ENCODE assay signal across 17 cellular contexts in the genomic region with DNA sequence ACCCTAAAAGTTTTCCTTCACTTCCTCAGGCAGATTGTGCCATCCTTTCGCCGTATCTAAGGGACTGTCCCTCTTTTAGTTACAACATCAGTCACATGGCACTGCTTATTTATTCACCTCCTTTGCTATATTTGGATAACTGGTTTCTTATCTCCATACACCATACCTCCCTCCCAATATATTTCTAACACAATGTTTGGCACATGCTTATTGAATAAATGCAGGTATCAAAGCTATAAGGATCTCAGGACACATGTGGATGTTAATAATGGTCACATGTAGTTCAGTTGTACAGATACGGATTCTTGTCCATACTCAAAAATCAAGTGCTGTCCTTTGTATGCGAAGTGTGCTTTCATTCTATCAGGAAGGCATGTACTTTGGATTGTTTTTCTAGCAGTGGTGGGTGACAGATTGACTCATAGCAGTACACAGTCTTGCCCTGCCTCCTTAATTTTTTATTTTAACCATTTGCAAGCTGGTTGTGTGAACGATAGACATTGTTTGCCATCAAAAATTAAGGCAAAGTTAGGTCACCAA.
DNase-seq lines count a peak whose midpoint lies in the region; ATAC-seq and TF ChIP-seq lines count a peak whose summit lies in the region.
"Had no signal": no experiment of that assay in that cellular context is flagged by ENCODE, and none has a peak within 500 bp of the region (broad histone marks: within the 10 kb centered on the region; RNA-seq: fewer than 3 reads in every experiment).

No MANE protein-coding gene starts in this region.

- no peaks in the 10 kb centered on the region for H3K27me3 Mint-ChIP-seq in activated CD4-positive, alpha-beta T cell treated with anti-CD3 and anti-CD28 coated beads for 36 hours
- H3K27me3 Mint-ChIP-seq in natural killer cell treated with Interleukin-12 subunit alpha and Interleukin-12 subunit beta and Interleukin-15 and Interleukin-18, amount 100 ng/mL, for 72 hours: no peaks in the 10 kb centered on the region
- H3K27me3 Mint-ChIP-seq: CD4-positive, CD25-positive, alpha-beta regulatory T cell had no signal

- CTCF ChIA-PET in activated CD4-positive, alpha-beta T cell treated with anti-CD3 and anti-CD28 coated beads for 36 hours (lab: Charles Lee): interaction anchor here (0.7 kb wide), 1 partner anchor 9 kb away, joined by 3 read pairs; no protein-coding TSS in a partner anchor

- no peak for TF ChIP-seq CTCF in lower lobe of right lung (IDR thresholded peaks at IDR 0.05)

- no peaks in the 10 kb centered on the region for H3K36me3 Mint-ChIP-seq in activated CD4-positive, alpha-beta T cell treated with anti-CD3 and anti-CD28 coated beads for 36 hours (ENCODE audit: low read depth)
- no peaks in the 10 kb centered on the region for H3K36me3 Mint-ChIP-seq in natural killer cell treated with Interleukin-12 subunit alpha and Interleukin-12 subunit beta and Interleukin-15 and Interleukin-18, amount 100 ng/mL, for 72 hours
- H3K36me3 Mint-ChIP-seq: CD4-positive, CD25-positive, alpha-beta regulatory T cell had no signal

- no peaks in the 10 kb centered on the region for H3K9me3 Mint-ChIP-seq in activated CD4-positive, alpha-beta T cell treated with anti-CD3 and anti-CD28 coated beads for 36 hours (ENCODE audit: low read depth)
- no peaks in the 10 kb centered on the region for H3K9me3 Mint-ChIP-seq in natural killer cell treated with Interleukin-12 subunit alpha and Interleukin-12 subunit beta and Interleukin-15 and Interleukin-18, amount 100 ng/mL, for 72 hours
- H3K9me3 Mint-ChIP-seq: CD4-positive, CD25-positive, alpha-beta regulatory T cell had no signal

- no peak overlapping the region for H3K4me3 Mint-ChIP-seq in activated CD4-positive, alpha-beta T cell treated with anti-CD3 and anti-CD28 coated beads for 36 hours
- H3K4me3 Mint-ChIP-seq in natural killer cell treated with Interleukin-12 subunit alpha and Interleukin-12 subunit beta and Interleukin-15 and Interleukin-18, amount 100 ng/mL, for 72 hours: no peak overlapping the region
- H3K4me3 Mint-ChIP-seq: CD4-positive, CD25-positive, alpha-beta regulatory T cell had no signal

- intact Hi-C loops in activated CD4-positive, alpha-beta T cell treated with anti-CD3 and anti-CD28 coated beads for 36 hours (cut with DNase I, micrococcal nuclease): loop anchor here in 1 of 2 experiments (10.0 kb wide), 1 partner anchor 794 kb away; no protein-coding TSS in a partner anchor
- intact Hi-C loops in lower lobe of right lung (cut with DNase I): no loop called here

- H3K36me3 ChIP-seq in lower lobe of right lung: no peaks in the 10 kb centered on the region
- H3K36me3 ChIP-seq: upper lobe of left lung had no signal

- H3K4me1 Mint-ChIP-seq in activated CD4-positive, alpha-beta T cell treated with anti-CD3 and anti-CD28 coated beads for 36 hours: peaks cover 44% of the 10 kb centered on the region
- H3K4me1 Mint-ChIP-seq in natural killer cell treated with Interleukin-12 subunit alpha and Interleukin-12 subunit beta and Interleukin-15 and Interleukin-18, amount 100 ng/mL, for 72 hours (ENCODE audit: low read depth in 2 of 2): peaks cover 11 to 23% of the 10 kb centered on the region in 2 donors

- no peak for ATAC-seq in activated CD4-positive, alpha-beta T cell treated with anti-CD3 and anti-CD28 coated beads for 36 hours
- ATAC-seq in lower lobe of right lung: peak; percentile 15 to 64
- ATAC-seq in natural killer cell treated with Interleukin-12 subunit alpha and Interleukin-12 subunit beta and Interleukin-15 and Interleukin-18, amount 100 ng/mL, for 72 hours: no peak

- peak overlapping the region; percentile 9 for H3K27ac Mint-ChIP-seq in activated CD4-positive, alpha-beta T cell treated with anti-CD3 and anti-CD28 coated beads for 36 hours
- H3K27ac Mint-ChIP-seq in natural killer cell treated with Interleukin-12 subunit alpha and Interleukin-12 subunit beta and Interleukin-15 and Interleukin-18, amount 100 ng/mL, for 72 hours: peak overlapping the region in 1 of 2 donors; percentile 7

- H3K27ac ChIP-seq in lower lobe of right lung: no peak overlapping the region
- H3K27ac ChIP-seq: HL-60, upper lobe of left lung had no signal

- no peak for DNase-seq in activated CD4-positive, alpha-beta T cell treated with anti-CD3 and anti-CD28 coated beads for 36 hours
- no peak for DNase-seq in activated CD4-positive, alpha-beta T cell treated with anti-CD3 and anti-CD28 coated beads for 48 hours
- peak; percentile 11 for DNase-seq in M059J (ENCODE audit: low read depth)
- peak; percentile 55 for DNase-seq in astrocyte of the hippocampus (ENCODE audit: low read depth, low spot score)
- DNase-seq in lower lobe of right lung: no peak
- DNase-seq in natural killer cell treated with Interleukin-12 subunit alpha and Interleukin-12 subunit beta and Interleukin-15 and Interleukin-18, amount 100 ng/mL, for 72 hours (ENCODE audit: low spot score): no peak
- no peak for DNase-seq in GF-D8 (lab: John Stamatoyannopoulos, UW)
- DNase-seq in stimulated activated CD4-positive, alpha-beta T cell treated with anti-CD3 and anti-CD28 coated beads, Interleukin-4, amount 100 ng/mL, for 4 hours: no peak
- DNase-seq: CD4-positive, CD25-positive, alpha-beta regulatory T cell; Karpas-422; NCI-H187; NCI-H748 treated with DMSO at 0.1 percent for 48 hours; retina; SIG-M5; stimulated activated CD4-positive, alpha-beta T cell treated with anti-CD3 and anti-CD28 coated beads, Interleukin-2, amount 100 ng/mL, for 24 hours had no signal

- no peak overlapping the region for H3K4me3 ChIP-seq in lower lobe of right lung
- H3K4me3 ChIP-seq: upper lobe of left lung had no signal

- peaks cover 8% of the 10 kb centered on the region for H3K4me1 ChIP-seq in lower lobe of right lung
- H3K4me1 ChIP-seq: upper lobe of left lung had no signal

- POLR2A ChIA-PET in activated CD4-positive, alpha-beta T cell treated with anti-CD3 and anti-CD28 coated beads for 36 hours (lab: Charles Lee): no interaction called here

- H3K27me3 ChIP-seq in lower lobe of right lung (ENCODE audit: low read depth): no peaks in the 10 kb centered on the region
- H3K27me3 ChIP-seq: upper lobe of left lung had no signal

- H3K9me3 ChIP-seq in lower lobe of right lung: no peaks in the 10 kb centered on the region
- H3K9me3 ChIP-seq: upper lobe of left lung had no signal

Comparison
In these comparisons a context has a peak if more than half of its experiments do, and no peak if none do; other contexts are left out.
1. ATAC-seq: peak in lower lobe of right lung (2 of 2); none in activated CD4-positive, alpha-beta T cell treated with anti-CD3 and anti-CD28 coated beads for 36 hours (single experiment) and natural killer cell treated with Interleukin-12 subunit alpha and Interleukin-12 subunit beta and Interleukin-15 and Interleukin-18, amount 100 ng/mL, for 72 hours (0 of 2).
2. DNase-seq: peak in M059J (single experiment) and astrocyte of the hippocampus (single experiment); none in activated CD4-positive, alpha-beta T cell treated with anti-CD3 and anti-CD28 coated beads for 36 hours (single experiment), activated CD4-positive, alpha-beta T cell treated with anti-CD3 and anti-CD28 coated beads for 48 hours (single experiment), lower lobe of right lung (single experiment), natural killer cell treated with Interleukin-12 subunit alpha and Interleukin-12 subunit beta and Interleukin-15 and Interleukin-18, amount 100 ng/mL, for 72 hours (single experiment), GF-D8 (single experiment) and stimulated activated CD4-positive, alpha-beta T cell treated with anti-CD3 and anti-CD28 coated beads, Interleukin-4, amount 100 ng/mL, for 4 hours (0 of 2).